9 cellular contexts compared by ENCODE assay signal in genomic region chr1:41915786-41916571, GRCh38. TPM values are rescaled to one million over a fixed set of nuclear protein-coding genes. Genes with fewer than 3 reads are reported as not detected.
DNase-seq lines count a peak whose midpoint lies in the region; ATAC-seq, FAIRE-seq and TF ChIP-seq lines count a peak whose summit lies in the region.
"Had no signal": no experiment of that assay in that cellular context is flagged by ENCODE, and none has a peak within 500 bp of the region (broad histone marks: within the 10 kb centered on the region; RNA-seq: fewer than 3 reads in every experiment).

No MANE protein-coding gene starts in this region.

- BruUV-seq in PC-3 (replicated peaks; lab: Mats Ljungman, UMichigan), result no TSS peak

- peaks cover 32% of the 10 kb centered on the region for H3K4me1 Mint-ChIP-seq in type B pancreatic cell (ENCODE audit: unreplicated experiment)

- CTCF ChIA-PET in PC-3 (lab: Charles Lee), result interaction anchor here (0.6 kb wide), 1 partner anchor 21 kb away, joined by 4 read pairs; no protein-coding TSS in a partner anchor

- no peak overlapping the region for H3K27ac Mint-ChIP-seq in type B pancreatic cell

- no peaks in the 10 kb centered on the region for H3F3A ChIP-seq in PC-3 (ENCODE audit: low read length, unreplicated experiment)

- H2AFZ ChIP-seq in PC-3 (ENCODE audit: low read length), result no peak overlapping the region

- H3K9ac ChIP-seq in PC-3 (ENCODE audit: low read length), result 0 out of 2 replicates have a peak overlapping the region, but pooled peaks have one; percentile 77

- H3K9me3 ChIP-seq in right atrium auricular region (peaks cover 0 to under 1% of the 10 kb centered on the region in 2 donors), PC-3 (ENCODE audit: low read length) (no peaks in the 10 kb centered on the region), ascending aorta (peaks cover 0 to 1% of the 10 kb centered on the region in 2 donors)
- no peaks in the 10 kb centered on the region for H3K9me3 ChIP-seq in effector memory CD4-positive, alpha-beta T cell (ENCODE audit: control insufficient read depth, low read length)

- no peaks in the 10 kb centered on the region for H3K27me3 ChIP-seq in right atrium auricular region
- H3K27me3 ChIP-seq in PC-3 (ENCODE audit: low read length), result no peaks in the 10 kb centered on the region
- no peaks in the 10 kb centered on the region for H3K27me3 ChIP-seq in effector memory CD4-positive, alpha-beta T cell (replicated peaks; ENCODE audit: control insufficient read depth, insufficient read depth, low read length, poor library complexity, severe bottlenecking)
- H3K27me3 ChIP-seq in ascending aorta, result no peaks in the 10 kb centered on the region

- DNase-seq in Right ventricle myocardium inferior (ENCODE audit: missing footprints) (no peak), right atrium auricular region (ENCODE audit: low spot score) (no peak), PC-3 (peak; percentile 77), type B pancreatic cell (ENCODE audit: extremely low spot score, unreplicated experiment) (no peak), ascending aorta (ENCODE audit: low spot score in 2 of 2) (no peak), GM19239 (ENCODE audit: insufficient read length, low spot score) (no peak), AG20443 (ENCODE audit: low spot score) (no peak)
- peak in 1 of 3 donors; percentile 17 for DNase-seq in effector memory CD4-positive, alpha-beta T cell
- DNase-seq: OCI-M1 had no signal

- no peaks in the 10 kb centered on the region for H3K9me3 Mint-ChIP-seq in type B pancreatic cell

- H4K20me1 ChIP-seq in PC-3 (ENCODE audit: low read length), result no peaks in the 10 kb centered on the region

- H3K36me3 ChIP-seq in right atrium auricular region, result no peaks in the 10 kb centered on the region
- no peaks in the 10 kb centered on the region for H3K36me3 ChIP-seq in PC-3 (ENCODE audit: low read depth, low read length)
- H3K36me3 ChIP-seq in effector memory CD4-positive, alpha-beta T cell (ENCODE audit: control insufficient read depth, insufficient read depth, low read length), result no peaks in the 10 kb centered on the region
- H3K36me3 ChIP-seq in ascending aorta, result no peaks in the 10 kb centered on the region

- H3K79me2 ChIP-seq in PC-3 (ENCODE audit: low read length), result peaks cover 86% of the 10 kb centered on the region

- TF ChIP-seq CTCF in right atrium auricular region (IDR thresholded peaks at IDR 0.05) (no peak), PC-3 (conservative IDR thresholded peaks at IDR 0.05; ENCODE audit: low read depth, low read length) (no peak), type B pancreatic cell (conservative IDR thresholded peaks at IDR 0.05) (no peak), ascending aorta (IDR thresholded peaks at IDR 0.05) (no peak)

- H3K4me1 ChIP-seq in right atrium auricular region, result peaks cover 0 to 41% of the 10 kb centered on the region in 2 donors
- H3K4me1 ChIP-seq in PC-3 (ENCODE audit: insufficient read depth, low read length), result peaks cover 45% of the 10 kb centered on the region
- H3K4me1 ChIP-seq in effector memory CD4-positive, alpha-beta T cell (ENCODE audit: control insufficient read depth, insufficient read depth, low read length, poor library complexity, severe bottlenecking), result peaks cover 59% of the 10 kb centered on the region
- H3K4me1 ChIP-seq in ascending aorta, result peaks cover 3 to 8% of the 10 kb centered on the region in 2 donors

- peak overlapping the region; percentile 98 for H3K4me2 ChIP-seq in PC-3 (ENCODE audit: low read length)

- H3K4me3 ChIP-seq in right atrium auricular region, result no peak overlapping the region
- peak overlapping the region; percentile 88 for H3K4me3 ChIP-seq in PC-3 (ENCODE audit: low read length)
- H3K4me3 ChIP-seq in effector memory CD4-positive, alpha-beta T cell (ENCODE audit: insufficient read depth, low read depth, low read length, poor library complexity, severe bottlenecking), result peak overlapping the region; percentile 0
- H3K4me3 ChIP-seq in ascending aorta, result no peak overlapping the region

- H3K4me3 Mint-ChIP-seq in type B pancreatic cell, result peak overlapping the region; percentile 89

- peaks cover 49% of the 10 kb centered on the region for H3K27me3 Mint-ChIP-seq in type B pancreatic cell

- H3K36me3 Mint-ChIP-seq in type B pancreatic cell, result no peaks in the 10 kb centered on the region

- ATAC-seq in Right ventricle myocardium inferior, result peak; percentile 23
- peak; percentile 17; the same call in 1 of the 2 replicates for ATAC-seq in PC-3

- no peaks in the 10 kb centered on the region for H3K9me2 ChIP-seq in PC-3 (replicated peaks; ENCODE audit: low read length)

- POLR2A ChIA-PET in PC-3 (lab: Charles Lee; ENCODE audit: unreplicated experiment), result no interaction called here

- no peak for FAIRE-seq in GM19239 (lab: Jason Lieb, UNC)

- peak overlapping the region in 1 of 2 donors; percentile 79 for H3K27ac ChIP-seq in right atrium auricular region
- H3K27ac ChIP-seq in PC-3 (ENCODE audit: low read length), result peak overlapping the region; percentile 35
- H3K27ac ChIP-seq in effector memory CD4-positive, alpha-beta T cell (ENCODE audit: insufficient read depth, low read length, poor library complexity, severe bottlenecking), result peak overlapping the region; percentile 11
- no peak overlapping the region for H3K27ac ChIP-seq in ascending aorta

- intact Hi-C loops in Right ventricle myocardium inferior (cut with DNase I) (loop anchor here (5.0 kb wide), 4 partner anchors 39 to 121 kb away; no protein-coding TSS in a partner anchor), PC-3 (cut with micrococcal nuclease) (loop anchor here (2.0 to 5.0 kb wide), 3 partner anchors 54 to 104 kb away; no protein-coding TSS in a partner anchor), ascending aorta (cut with DNase I) (no loop called here)

RNA-seq across cellular contexts. Expression of gene HIVEP3, which starts 2.7 kb away (rescaled TPM):
- total RNA-seq in Right ventricle myocardium inferior (6.5 TPM), right atrium auricular region (1 to 10 TPM; 4.7 to 5.8 TPM), PC-3 (2014; rRNA removed) (8.4 and 9.8 TPM in 2 replicates), type B pancreatic cell (ENCODE audit: low replicate concordance) (3.7 and 9.2 TPM in 2 replicates), ascending aorta (0.32 TPM)

Comparison
In these comparisons a context has a peak if more than half of its experiments do, and no peak if none do; other contexts are left out.
1. H3K27ac ChIP-seq: peak in PC-3 (single experiment) and effector memory CD4-positive, alpha-beta T cell (single experiment); none in ascending aorta (0 of 2).
2. H3K4me3 ChIP-seq: peak in PC-3 (single experiment) and effector memory CD4-positive, alpha-beta T cell (single experiment); none in right atrium auricular region (0 of 2) and ascending aorta (0 of 2).